25 cellular contexts compared by ENCODE assay signal in genomic region chr21:41830764-41831452, GRCh38. TPM values are rescaled to one million over a fixed set of nuclear protein-coding genes. Genes with fewer than 3 reads are reported as not detected.
A peak's percentile ranks its signal among the peaks of the same experiment; 100 is the strongest.
DNase-seq lines count a peak whose midpoint lies in the region; ATAC-seq, FAIRE-seq and TF ChIP-seq lines count a peak whose summit lies in the region.
"Had no signal": no experiment of that assay in that cellular context is flagged by ENCODE, and none has a peak within 500 bp of the region (broad histone marks: within the 10 kb centered on the region; RNA-seq: fewer than 3 reads in every experiment).

No MANE protein-coding gene starts in this region.

- H3K79me2 ChIP-seq in HepG2 (ENCODE audit: insufficient read depth, low read length) = no peaks in the 10 kb centered on the region

- no peaks in the 10 kb centered on the region for H3K9me3 ChIP-seq in RWPE2 (ENCODE audit: severe bottlenecking)
- no peaks in the 10 kb centered on the region for H3K9me3 ChIP-seq in HepG2 (ENCODE audit: low read length)
- no peaks in the 10 kb centered on the region for H3K9me3 ChIP-seq in suprapubic skin
- H3K9me3 ChIP-seq: BLaER1 treated with 17β-estradiol and CSF1 and Interleukin-3, amounts not matched to agents 10 nM and 100 nM; SK-N-SH had no signal

- TF ChIP-seq EP300 in HepG2 (IDR thresholded peaks at IDR 0.05; ENCODE audit: low read depth in 2 of 2, low read length in 2 of 2) (no peak), HepG2 (CRISPR knock-in tag; IDR thresholded peaks at IDR 0.05; ENCODE audit: borderline replicate concordance) (no peak), suprapubic skin (IDR thresholded peaks at IDR 0.05) (no peak)

- no peak overlapping the region for H3K9ac ChIP-seq in HepG2 (ENCODE audit: insufficient read depth, low read depth, low read length)
- H3K9ac ChIP-seq: BLaER1 treated with 17β-estradiol and CSF1 and Interleukin-3, amounts not matched to agents 10 nM and 100 nM; SK-N-SH had no signal

- ATAC-seq in Right ventricle myocardium superior (ENCODE audit: poor library complexity) = no peak
- no peak for ATAC-seq in Right ventricle myocardium inferior
- no peak for ATAC-seq in RWPE2 (ENCODE audit: low read depth)
- ATAC-seq in HepG2 = no peak
- ATAC-seq: K562, Panc1 had no signal

- intact Hi-C loops in Right ventricle myocardium superior (cut with DNase I) = no loop called here
- intact Hi-C loops in Right ventricle myocardium inferior (cut with DNase I) = no loop called here
- intact Hi-C loops in HepG2 (cut with micrococcal nuclease; ENCODE audit: unreplicated experiment) = no loop called here

- no peak for TF ChIP-seq RAD21 in HepG2 (CRISPR knock-in tag; IDR thresholded peaks at IDR 0.05)

- H3K4me3 ChIP-seq in RWPE2 (ENCODE audit: severe bottlenecking) (no peak overlapping the region), HepG2 (replicated peaks in 1 of 3; ENCODE audit: insufficient read depth in 1 of 3, low read depth in 2 of 3, low read length in 3 of 3) (no peak overlapping the region), suprapubic skin (no peak overlapping the region), coronary artery (no peak overlapping the region)
- H3K4me3 ChIP-seq: BLaER1 treated with 17β-estradiol and CSF1 and Interleukin-3, amounts not matched to agents 10 nM and 100 nM; K562 had no signal

- peaks cover 52% of the 10 kb centered on the region for H3K36me3 ChIP-seq in RWPE2 (ENCODE audit: low read depth)
- H3K36me3 ChIP-seq in HepG2 (replicated peaks in 1 of 2; ENCODE audit: control insufficient read depth in 1 of 2, insufficient read depth in 2 of 2, low read length in 2 of 2) = peaks cover 4 to 14% of the 10 kb centered on the region in 2 experiments; a peak in 4 of 5 replicates
- H3K36me3 ChIP-seq in suprapubic skin = peaks cover 46% of the 10 kb centered on the region

- H3K4me1 ChIP-seq in RWPE2 (ENCODE audit: insufficient read depth, poor library complexity, severe bottlenecking) = no peaks in the 10 kb centered on the region
- no peaks in the 10 kb centered on the region for H3K4me1 ChIP-seq in HepG2 (ENCODE audit: insufficient read depth, low read length)
- H3K4me1 ChIP-seq in suprapubic skin = no peaks in the 10 kb centered on the region

- CTCF ChIA-PET in HepG2 (lab: Yijun Ruan, JAX; ENCODE audit: low intra/inter-chr PET ratio, low total read pairs) = no interaction called here

- TF ChIP-seq CTCF in RWPE2 (IDR thresholded peaks at IDR 0.05; ENCODE audit: poor library complexity, severe bottlenecking) (no peak), HepG2 (CRISPR knock-in tag; IDR thresholded peaks at IDR 0.05) (no peak), suprapubic skin (IDR thresholded peaks at IDR 0.05) (no peak), coronary artery (IDR thresholded peaks at IDR 0.05) (no peak)

- H3K27ac ChIP-seq in RWPE2 (ENCODE audit: poor library complexity, severe bottlenecking) (no peak overlapping the region), HepG2 (ENCODE audit: extremely low read length, insufficient read depth, low read length) (no peak overlapping the region), suprapubic skin (no peak overlapping the region), coronary artery (no peak overlapping the region)
- H3K27ac ChIP-seq: BLaER1 treated with 17β-estradiol and CSF1 and Interleukin-3, amounts not matched to agents 10 nM and 100 nM; HL-60 had no signal

- no peak overlapping the region for H2AFZ ChIP-seq in HepG2 (ENCODE audit: low read length)

- no peak overlapping the region for H3K4me2 ChIP-seq in HepG2 (ENCODE audit: low read depth, low read length)
- H3K4me2 ChIP-seq: BLaER1 treated with 17β-estradiol and CSF1 and Interleukin-3, amounts not matched to agents 10 nM and 100 nM; SK-N-SH had no signal

- no TSS peak for BruUV-seq in HepG2 (replicated peaks; lab: Mats Ljungman, UMichigan)

- H3K27me3 ChIP-seq in RWPE2 (ENCODE audit: insufficient read depth, poor library complexity, severe bottlenecking) (no peaks in the 10 kb centered on the region), HepG2 (ENCODE audit: control insufficient read depth in 1 of 2, insufficient read depth in 2 of 2, low read length in 2 of 2) (no peaks in the 10 kb centered on the region), suprapubic skin (no peaks in the 10 kb centered on the region)
- H3K27me3 ChIP-seq: BLaER1 treated with 17β-estradiol and CSF1 and Interleukin-3, amounts not matched to agents 10 nM and 100 nM had no signal

- 91% methylated on average over 4 of the region's 21 CpGs for WGBS in HepG2 (ENCODE audit: low lambda C conversion rate)
- WGBS in suprapubic skin = 98% methylated on average over 11 of the region's 21 CpGs

- POLR2A ChIA-PET in HepG2 (lab: Yijun Ruan, JAX) = no interaction called here

- DNase-seq in Right ventricle myocardium superior = peak; percentile 30
- no peak for DNase-seq in Right ventricle myocardium inferior (ENCODE audit: missing footprints)
- DNase-seq in RWPE2 (ENCODE audit: low spot score) = peak; percentile 69
- DNase-seq in HepG2 (ENCODE audit: low spot score) = no peak
- DNase-seq in suprapubic skin (ENCODE audit: low spot score in 2 of 2) = peak; percentile 55 to 65
- no peak for DNase-seq in HPDE6-E6E7 (ENCODE audit: extremely low spot score)
- DNase-seq in GM19238 (ENCODE audit: insufficient read length, low spot score) = no peak
- DNase-seq in coronary artery (ENCODE audit: low spot score) = no peak
- DNase-seq: CD4-positive, alpha-beta T cell; GOT3; Kasumi-1; NCI-H1092 treated with DMSO at 0.1 percent for 48 hours; NCI-H1436; NCI-H187; NCI-H2107; NCI-H446 treated with DMSO at 0.1 percent for 48 hours; NCI-H526; NCI-H82; SK-N-SH had no signal

- TF ChIP-seq POLR2A in HepG2 (IDR thresholded peaks at IDR 0.05; ENCODE audit: insufficient read depth in 1 of 2, low read depth in 2 of 2, low read length in 2 of 2) (no peak), suprapubic skin (IDR thresholded peaks at IDR 0.05) (no peak)

- no peaks in the 10 kb centered on the region for H4K20me1 ChIP-seq in HepG2 (ENCODE audit: insufficient read depth, low read length)

- in situ Hi-C loops in HepG2 (cut with HindIII; ENCODE audit: extremely low pct_ligation_motif_present, low pct_unique_long_range_greater_than_20kb) = no loop called here

- FAIRE-seq in HepG2 (lab: Jason Lieb, UNC) = no peak
- FAIRE-seq: D721Med, GM18507, K562 had no signal

TF ChIP-seq in HepG2, 621 proteins besides CTCF, POLR2A, EP300 and RAD21:
- no peak for TF ChIP-seq RNF2 (conservative IDR thresholded peaks at IDR 0.05; ENCODE audit: low read depth)
- no peak for TF ChIP-seq ELF4 (CRISPR knock-in tag; IDR thresholded peaks at IDR 0.05; ENCODE audit: borderline replicate concordance)
- TF ChIP-seq, protein P1, sequence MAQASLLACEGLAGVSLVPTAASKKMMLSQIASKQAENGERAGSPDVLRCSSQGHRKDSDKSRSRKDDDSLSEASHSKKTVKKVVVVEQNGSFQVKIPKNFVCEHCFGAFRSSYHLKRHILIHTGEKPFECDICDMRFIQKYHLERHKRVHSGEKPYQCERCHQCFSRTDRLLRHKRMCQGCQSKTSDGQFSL (CRISPR knock-in tag; IDR thresholded peaks at IDR 0.05) = no peak
- TF ChIP-seq ZBTB3 (CRISPR knock-in tag; IDR thresholded peaks at IDR 0.05; ENCODE audit: borderline replicate concordance, low read depth) = no peak
- peak; percentile 33 for TF ChIP-seq AGO2 (optimal IDR thresholded peaks at IDR 0.05; ENCODE audit: low read depth, low read length)
- no peak for TF ChIP-seq STAT5B (CRISPR knock-in tag; IDR thresholded peaks at IDR 0.05)
- TF ChIP-seq MTF2 (CRISPR knock-in tag; IDR thresholded peaks at IDR 0.05; ENCODE audit: borderline replicate concordance) = no peak

RNA-seq across cellular contexts. Expression of gene PRDM15, which starts 48.2 kb away (rescaled TPM):
- total RNA-seq in Right ventricle myocardium superior = 3.8 TPM
- 4.6 TPM for total RNA-seq in Right ventricle myocardium inferior
- 4.0 and 4.2 TPM in 2 replicates for total RNA-seq in HepG2 (2016; rRNA removed; fragmentation: Illumina TruSeq; extraction: Trizol)
- 1.2 and 1.5 TPM in 2 replicates for total RNA-seq in HepG2 (2016; cell fraction: cytosol; rRNA removed; fragmentation: Illumina TruSeq; extraction: Trizol; ENCODE audit: low read depth)
- 3.0 and 4.8 TPM in 2 replicates for total RNA-seq in HepG2 (2016; cell fraction: insoluble cytoplasmic fraction; rRNA removed; fragmentation: Illumina TruSeq; extraction: Trizol)
- 1.9 TPM in 2 replicates for total RNA-seq in HepG2 (2016; cell fraction: membrane; rRNA removed; fragmentation: Illumina TruSeq; extraction: Trizol)
- 8.4 and 8.5 TPM in 2 replicates for total RNA-seq in HepG2 (2016; cell fraction: nucleus; rRNA removed; fragmentation: Illumina TruSeq; extraction: Trizol)
- polyA plus RNA-seq in HepG2 (2011; rRNA removed) = 6.9 and 8.7 TPM in 2 replicates
- polyA plus RNA-seq in HepG2 (2011; cell fraction: cytosol; rRNA removed) = 1.9 and 2.1 TPM in 2 replicates
- polyA plus RNA-seq in HepG2 (2011; cell fraction: nucleus; rRNA removed) = 29.0 and 46.2 TPM in 2 replicates
- polyA plus RNA-seq in HepG2 (2012) = 2.7 and 2.8 TPM in 2 replicates
- 0.29 and 0.34 TPM in 2 replicates for polyA plus RNA-seq in HepG2 (2016; cell fraction: cytosol; fragmentation: Illumina TruSeq; extraction: Trizol; ENCODE audit: low read depth)
- polyA plus RNA-seq in HepG2 (2016; cell fraction: insoluble cytoplasmic fraction; fragmentation: Illumina TruSeq; extraction: Trizol; ENCODE audit: low read depth) = 2.1 and 3.3 TPM in 2 replicates
- 0.50 and 0.78 TPM in 2 replicates for polyA plus RNA-seq in HepG2 (2016; cell fraction: membrane; fragmentation: Illumina TruSeq; extraction: Trizol; ENCODE audit: low read depth)
- 15.5 and 16.6 TPM in 2 replicates for polyA plus RNA-seq in HepG2 (2016; cell fraction: nucleus; fragmentation: Illumina TruSeq; extraction: Trizol; ENCODE audit: insufficient read depth, low read depth)
- polyA minus RNA-seq in HepG2 (2011; rRNA and poly(A)+ RNA removed; ENCODE audit: low replicate concordance) = 15.6 and 28.2 TPM in 2 replicates
- polyA minus RNA-seq in HepG2 (2011; cell fraction: cytosol; rRNA and poly(A)+ RNA removed) = 3.9 and 5.9 TPM in 2 replicates
- 10.0 and 10.2 TPM in 2 replicates for polyA minus RNA-seq in HepG2 (2011; cell fraction: nucleus; rRNA and poly(A)+ RNA removed)
- total RNA-seq in suprapubic skin = 10 to 100 TPM in 3 of 4 donors, 1 to 10 TPM in 1; 7.6 to 27.5 (median 12.9) TPM

Comparison
In these comparisons a context has a peak if more than half of its experiments do, and no peak if none do; other contexts are left out.
1. DNase-seq: peak in Right ventricle myocardium superior (single experiment), RWPE2 (single experiment) and suprapubic skin (2 of 2); none in Right ventricle myocardium inferior (single experiment), HepG2 (single experiment), HPDE6-E6E7 (single experiment), GM19238 (single experiment) and coronary artery (single experiment).